ENCODE assay signal across 9 cellular contexts in the genomic region with DNA sequence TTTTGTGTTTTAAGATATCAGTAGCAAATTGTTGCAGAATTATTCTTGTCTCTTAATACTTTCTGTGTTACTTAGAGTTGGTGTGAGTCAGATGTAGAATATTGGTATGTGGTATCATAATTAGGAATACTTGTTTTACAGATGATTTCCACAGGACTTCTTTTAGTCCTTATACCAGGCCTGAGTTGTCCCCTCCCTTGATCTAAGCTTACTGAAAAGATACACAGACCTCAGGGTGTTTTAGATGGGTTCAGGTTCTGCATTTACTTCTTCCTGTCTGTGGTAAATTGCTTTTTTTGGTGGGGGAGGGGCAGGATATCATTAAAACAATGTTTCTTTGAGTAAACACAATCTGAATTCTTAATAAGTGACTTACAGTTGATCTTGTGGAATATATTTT. TPM values are rescaled to one million over a fixed set of nuclear protein-coding genes. Genes with fewer than 3 reads are reported as not detected.
DNase-seq lines count a peak whose midpoint lies in the region; ATAC-seq lines count a peak whose summit lies in the region.
"Had no signal": no experiment of that assay in that cellular context is flagged by ENCODE, and none has a peak within 500 bp of the region (broad histone marks: within the 10 kb centered on the region; RNA-seq: fewer than 3 reads in every experiment).

No MANE protein-coding gene starts in this region.

- no peaks in the 10 kb centered on the region for H3K27me3 Mint-ChIP-seq in activated T-cell treated with anti-CD3 and anti-CD28 coated beads, Interleukin-2, amount 50 U/mL, for 4 hours (ENCODE audit: low read depth)
- no peaks in the 10 kb centered on the region for H3K27me3 Mint-ChIP-seq in T-helper 17 cell
- H3K27me3 Mint-ChIP-seq in stimulated activated naive CD8-positive, alpha-beta T cell treated with anti-CD3 and anti-CD28 coated beads, Interleukin-15, Interleukin-2, amounts not matched to agents 100 ng/mL and 50 ng/mL, for 24 hours = no peaks in the 10 kb centered on the region

- peak overlapping the region; percentile 94 for H3K27ac Mint-ChIP-seq in T-helper 17 cell
- peak overlapping the region; percentile 73 for H3K27ac Mint-ChIP-seq in stimulated activated naive CD8-positive, alpha-beta T cell treated with anti-CD3 and anti-CD28 coated beads, Interleukin-15, Interleukin-2, amounts not matched to agents 100 ng/mL and 50 ng/mL, for 24 hours

- H3K4me3 Mint-ChIP-seq in activated T-cell treated with anti-CD3 and anti-CD28 coated beads, Interleukin-2, amount 50 U/mL, for 4 hours = peak overlapping the region; percentile 77
- peak overlapping the region; percentile 81 for H3K4me3 Mint-ChIP-seq in T-helper 17 cell
- peak overlapping the region; percentile 41 for H3K4me3 Mint-ChIP-seq in stimulated activated naive CD8-positive, alpha-beta T cell treated with anti-CD3 and anti-CD28 coated beads, Interleukin-15, Interleukin-2, amounts not matched to agents 100 ng/mL and 50 ng/mL, for 24 hours

- peaks cover 7% of the 10 kb centered on the region for H3K36me3 Mint-ChIP-seq in activated T-cell treated with anti-CD3 and anti-CD28 coated beads, Interleukin-2, amount 50 U/mL, for 4 hours (ENCODE audit: insufficient read depth)
- peaks cover 3% of the 10 kb centered on the region for H3K36me3 Mint-ChIP-seq in T-helper 17 cell (ENCODE audit: low read depth)
- peaks cover 21% of the 10 kb centered on the region for H3K36me3 Mint-ChIP-seq in stimulated activated naive CD8-positive, alpha-beta T cell treated with anti-CD3 and anti-CD28 coated beads, Interleukin-15, Interleukin-2, amounts not matched to agents 100 ng/mL and 50 ng/mL, for 24 hours (ENCODE audit: low read depth)

- no peaks in the 10 kb centered on the region for H3K9me3 Mint-ChIP-seq in activated T-cell treated with anti-CD3 and anti-CD28 coated beads, Interleukin-2, amount 50 U/mL, for 4 hours
- no peaks in the 10 kb centered on the region for H3K9me3 Mint-ChIP-seq in stimulated activated naive CD8-positive, alpha-beta T cell treated with anti-CD3 and anti-CD28 coated beads, Interleukin-15, Interleukin-2, amounts not matched to agents 100 ng/mL and 50 ng/mL, for 24 hours

- peak in 1 of 2 donors; percentile 17 for ATAC-seq in activated T-cell treated with anti-CD3 and anti-CD28 coated beads, Interleukin-2, amount 50 U/mL, for 4 hours
- ATAC-seq in T-helper 17 cell = peak; percentile 63
- ATAC-seq in HG03108 (IDR thresholded peaks at IDR 0.05; ENCODE audit: unreplicated experiment) = no peak

- H3K9me3 ChIP-seq in T-helper 17 cell (ENCODE audit: control insufficient read depth, low read length, poor library complexity, severe bottlenecking) = no peaks in the 10 kb centered on the region

- peaks cover 55% of the 10 kb centered on the region for H3K4me1 Mint-ChIP-seq in activated T-cell treated with anti-CD3 and anti-CD28 coated beads, Interleukin-2, amount 50 U/mL, for 4 hours (ENCODE audit: low read depth)
- H3K4me1 Mint-ChIP-seq in T-helper 17 cell = peaks cover 34% of the 10 kb centered on the region
- peaks cover 53% of the 10 kb centered on the region for H3K4me1 Mint-ChIP-seq in stimulated activated naive CD8-positive, alpha-beta T cell treated with anti-CD3 and anti-CD28 coated beads, Interleukin-15, Interleukin-2, amounts not matched to agents 100 ng/mL and 50 ng/mL, for 24 hours (ENCODE audit: low read depth)

- no peak for DNase-seq in activated T-cell treated with anti-CD3 and anti-CD28 coated beads, Interleukin-2, amount 50 U/mL, for 4 hours
- DNase-seq in activated T-cell treated with anti-CD3 and anti-CD28 coated beads, Interleukin-2, amount 50 U/mL, for 48 hours = no peak
- DNase-seq in T-helper 17 cell = no peak
- DNase-seq in fibroblast of gingiva (ENCODE audit: low read depth) = peak; percentile 6
- DNase-seq in NCI-H187 (lab: John Stamatoyannopoulos, UW) = no peak
- no peak for DNase-seq in DMS153 (lab: John Stamatoyannopoulos, UW)
- DNase-seq: MV-4-11 had no signal

RNA-seq across cellular contexts. Expression of a gene that starts 14.2 kb away (rescaled TPM):
- 1 to 10 TPM; 2.4 to 2.7 (median 2.6) TPM for total RNA-seq in activated T-cell treated with anti-CD3 and anti-CD28 coated beads, Interleukin-2, amount 50 U/mL, for 4 hours
- 10 to 100 TPM; 14.3 to 15.1 TPM for total RNA-seq in T-helper 17 cell

RNA-seq across cellular contexts. Expression of a gene that starts 14.5 kb away (rescaled TPM):
- total RNA-seq in activated T-cell treated with anti-CD3 and anti-CD28 coated beads, Interleukin-2, amount 50 U/mL, for 4 hours = 10 to 100 TPM; 15.4 to 20.3 (median 15.7) TPM
- total RNA-seq in T-helper 17 cell = 1 to 10 TPM; 4.1 to 6.8 TPM

Comparison
In these comparisons a context has a peak if more than half of its experiments do, and no peak if none do; other contexts are left out.
1. RNA of a gene that starts 14.2 kb away (total RNA-seq): 14.3 to 15.1 TPM in T-helper 17 cell; 2.4 to 2.7 TPM in activated T-cell treated with anti-CD3 and anti-CD28 coated beads, Interleukin-2, amount 50 U/mL, for 4 hours; every median in the first group is over 4 times any median in the second.
2. Peak in every context shown above with its lines, with median percentiles within 50 percentile points of each other: H3K4me3 Mint-ChIP-seq.